8 cellular contexts compared by ENCODE assay signal in genomic region chr10:45419673-45420020, GRCh38. TPM values are rescaled to one million over a fixed set of nuclear protein-coding genes. Genes with fewer than 3 reads are reported as not detected.
DNase-seq lines count a peak whose midpoint lies in the region; ATAC-seq, FAIRE-seq and TF ChIP-seq lines count a peak whose summit lies in the region.

No MANE protein-coding gene starts in this region.

- peak overlapping the region; percentile 71 for H3K4me3 ChIP-seq in BLaER1
- peak overlapping the region; percentile 52 to 58 for H3K4me3 ChIP-seq in kidney (ENCODE audit: low read length in 2 of 2)
- H3K4me3 ChIP-seq in subcutaneous abdominal adipose tissue (ENCODE audit: low read depth in 1 of 5, low read length in 5 of 5) = peak overlapping the region; percentile 42 to 71 (median 69)

- FAIRE-seq in kidney (lab: Jason Lieb, UNC) (no peak), HTR-8/SVneo (lab: Jason Lieb, UNC) (no peak)

- intact Hi-C loops in kidney (cut with DNase I) = no loop called here

- H3K27ac ChIP-seq in BLaER1 (peak overlapping the region; percentile 94), kidney (ENCODE audit: low read depth in 2 of 2, low read length in 2 of 2) (peak overlapping the region; percentile 74 to 85), subcutaneous abdominal adipose tissue (ENCODE audit: low read depth, low read length) (peak overlapping the region; percentile 65)

- H3K9me3 Mint-ChIP-seq in activated naive CD8-positive, alpha-beta T cell treated with anti-CD3 and anti-CD28 coated beads, Interleukin-2, amount 50 U/mL, for 24 hours = no peaks in the 10 kb centered on the region

- H3K27ac Mint-ChIP-seq in activated naive CD8-positive, alpha-beta T cell treated with anti-CD3 and anti-CD28 coated beads, Interleukin-2, amount 50 U/mL, for 24 hours = peak overlapping the region; percentile 97

- H3K27me3 Mint-ChIP-seq in activated naive CD8-positive, alpha-beta T cell treated with anti-CD3 and anti-CD28 coated beads, Interleukin-2, amount 50 U/mL, for 24 hours = no peaks in the 10 kb centered on the region

- H3K9me3 ChIP-seq in BLaER1 (no peaks in the 10 kb centered on the region), kidney (ENCODE audit: control insufficient read depth in 1 of 2, low read length in 2 of 2) (no peaks in the 10 kb centered on the region), subcutaneous abdominal adipose tissue (ENCODE audit: control insufficient read depth in 5 of 5, low read length in 5 of 5) (no peaks in the 10 kb centered on the region)

- H3K27me3 ChIP-seq in BLaER1 (no peaks in the 10 kb centered on the region), subcutaneous abdominal adipose tissue (ENCODE audit: control insufficient read depth in 5 of 5, insufficient read depth in 4 of 5, low read length in 5 of 5) (no peaks in the 10 kb centered on the region)

- H3K9ac ChIP-seq in BLaER1 (peak overlapping the region; percentile 90), kidney (ENCODE audit: low read length in 2 of 2) (peak overlapping the region in 1 of 2 donors; percentile 44), subcutaneous abdominal adipose tissue (ENCODE audit: low read length in 5 of 5) (peak overlapping the region in 4 of 5 donors; percentile 21 to 79 (median 66))

- no peak for TF ChIP-seq CTCF in kidney (IDR thresholded peaks at IDR 0.05; ENCODE audit: borderline replicate concordance, extremely low read depth, insufficient read depth)

- H3K4me1 Mint-ChIP-seq in activated naive CD8-positive, alpha-beta T cell treated with anti-CD3 and anti-CD28 coated beads, Interleukin-2, amount 50 U/mL, for 24 hours = peaks cover 45% of the 10 kb centered on the region

- no peak for DNase-seq in activated naive CD8-positive, alpha-beta T cell treated with anti-CD3 and anti-CD28 coated beads, Interleukin-2, amount 50 U/mL, for 24 hours
- DNase-seq in kidney = peak; percentile 81
- DNase-seq in HTR-8/SVneo (ENCODE audit: insufficient read length, low spot score) = no peak
- no peak for DNase-seq in NCI-H446 (lab: John Stamatoyannopoulos, UW)

- peak; percentile 1 for ATAC-seq in GM21717 (IDR thresholded peaks at IDR 0.05; ENCODE audit: unreplicated experiment)
- ATAC-seq in activated naive CD8-positive, alpha-beta T cell treated with anti-CD3 and anti-CD28 coated beads, Interleukin-2, amount 50 U/mL, for 24 hours = peak; percentile 5
- ATAC-seq in HG02840 (IDR thresholded peaks at IDR 0.05; ENCODE audit: low FRiP score, unreplicated experiment) = no peak

- no peaks in the 10 kb centered on the region for H4K20me1 ChIP-seq in BLaER1

- H3K36me3 ChIP-seq in BLaER1 (no peaks in the 10 kb centered on the region), kidney (ENCODE audit: control insufficient read depth in 1 of 2, insufficient read depth in 2 of 2, low read length in 2 of 2) (no peaks in the 10 kb centered on the region), subcutaneous abdominal adipose tissue (ENCODE audit: control insufficient read depth in 5 of 5, insufficient read depth in 5 of 5, low read length in 5 of 5) (no peaks in the 10 kb centered on the region)

- peaks cover 70% of the 10 kb centered on the region for H3K4me1 ChIP-seq in BLaER1
- H3K4me1 ChIP-seq in kidney (ENCODE audit: control insufficient read depth in 1 of 2, insufficient read depth in 1 of 2, low read depth in 1 of 2, low read length in 2 of 2) = peaks cover 6 to 8% of the 10 kb centered on the region in 2 donors
- peaks cover 3 to 42% (median 29%) of the 10 kb centered on the region in 5 donors for H3K4me1 ChIP-seq in subcutaneous abdominal adipose tissue (ENCODE audit: control insufficient read depth in 5 of 5, insufficient read depth in 5 of 5, low read length in 5 of 5)

- peak overlapping the region; percentile 88 for H3K4me3 Mint-ChIP-seq in activated naive CD8-positive, alpha-beta T cell treated with anti-CD3 and anti-CD28 coated beads, Interleukin-2, amount 50 U/mL, for 24 hours

- H3K4me2 ChIP-seq in BLaER1 = peak overlapping the region; percentile 99

- no peaks in the 10 kb centered on the region for H3K36me3 Mint-ChIP-seq in activated naive CD8-positive, alpha-beta T cell treated with anti-CD3 and anti-CD28 coated beads, Interleukin-2, amount 50 U/mL, for 24 hours (ENCODE audit: low read depth)

RNA-seq across cellular contexts. Expression of gene ALOX5, which starts 45.6 kb away (rescaled TPM):
- 58.1 TPM for total RNA-seq in kidney
- polyA plus RNA-seq in kidney (ENCODE audit: insufficient read depth, low read depth, low replicate concordance) = 2.5 TPM
